ENCODE assay signal across 8 cellular contexts in genomic region chr11:65859134-65859811, GRCh38. TPM values are rescaled to one million over a fixed set of nuclear protein-coding genes. Genes with fewer than 3 reads are reported as not detected.
A peak's percentile ranks its signal among the peaks of the same experiment; 100 is the strongest.
DNase-seq lines count a peak whose midpoint lies in the region; ATAC-seq and TF ChIP-seq lines count a peak whose summit lies in the region.

No MANE protein-coding gene starts in this region.

- H3K9me3 ChIP-seq in left lung = no peaks in the 10 kb centered on the region

- no peaks in the 10 kb centered on the region for H3K9me3 Mint-ChIP-seq in dendritic cell treated with granulocyte-macrophage colony-stimulating factor and Interleukin-4, amounts not matched to agents 40 ng/mL and 50 ng/mL, for 4 days

- peak overlapping the region; percentile 78 to 96 for H3K4me3 ChIP-seq in left lung

- DNase-seq in NCI-H748 (lab: John Stamatoyannopoulos, UW; ENCODE audit: unreplicated experiment) (peak; percentile 99), left lung (peak; percentile 99 to 100)
- DNase-seq in activated CD4-positive, alpha-beta T cell treated with anti-CD3 and anti-CD28 coated beads, Interleukin-2, amount 50 U/mL, for 24 hours (ENCODE audit: low read depth in 1 of 2, low spot score in 1 of 2) = peak; percentile 87 to 95
- DNase-seq in stimulated activated CD4-positive, alpha-beta T cell treated with anti-CD3 and anti-CD28 coated beads, Interleukin-2, amount 100 ng/mL, for 4 hours (ENCODE audit: low read depth) = peak; percentile 96

- ATAC-seq in GM19395 (IDR thresholded peaks at IDR 0.05; ENCODE audit: unreplicated experiment) (peak; percentile 56), HG03558 (IDR thresholded peaks at IDR 0.05; ENCODE audit: extremely low read depth, unreplicated experiment) (peak; percentile 31), left lung (peak; percentile 75)

- peaks cover 6 to 47% of the 10 kb centered on the region in 2 donors for H3K36me3 ChIP-seq in left lung

- intact Hi-C loops in dendritic cell treated with granulocyte-macrophage colony-stimulating factor and Interleukin-4, amounts not matched to agents 40 ng/mL and 50 ng/mL, for 4 days (cut with micrococcal nuclease) = loop anchor here (2.0 kb wide), 1 partner anchor 26 kb away; the partner anchor contains the start of gene SNX32
- intact Hi-C loops in left lung (cut with DNase I) = no loop called here

- H3K4me3 Mint-ChIP-seq in dendritic cell treated with granulocyte-macrophage colony-stimulating factor and Interleukin-4, amounts not matched to agents 40 ng/mL and 50 ng/mL, for 4 days = peak overlapping the region; percentile 82

- peak overlapping the region; percentile 96 for H3K27ac Mint-ChIP-seq in dendritic cell treated with granulocyte-macrophage colony-stimulating factor and Interleukin-4, amounts not matched to agents 40 ng/mL and 50 ng/mL, for 4 days

- peaks cover 89% of the 10 kb centered on the region for H3K36me3 Mint-ChIP-seq in dendritic cell treated with granulocyte-macrophage colony-stimulating factor and Interleukin-4, amounts not matched to agents 40 ng/mL and 50 ng/mL, for 4 days (ENCODE audit: low read depth)

- TF ChIP-seq CTCF in C4-2B (conservative IDR thresholded peaks at IDR 0.05) (no peak), left lung (IDR thresholded peaks at IDR 0.05) (no peak)

- peaks cover 72% of the 10 kb centered on the region for H3K4me1 Mint-ChIP-seq in dendritic cell treated with granulocyte-macrophage colony-stimulating factor and Interleukin-4, amounts not matched to agents 40 ng/mL and 50 ng/mL, for 4 days (ENCODE audit: low read depth)

- H3K27me3 Mint-ChIP-seq in dendritic cell treated with granulocyte-macrophage colony-stimulating factor and Interleukin-4, amounts not matched to agents 40 ng/mL and 50 ng/mL, for 4 days = no peaks in the 10 kb centered on the region

- H3K27me3 ChIP-seq in left lung = no peaks in the 10 kb centered on the region

- peaks cover 19 to 73% of the 10 kb centered on the region in 2 donors for H3K4me1 ChIP-seq in left lung

- H3K27ac ChIP-seq in C4-2B = peak overlapping the region; percentile 98
- H3K27ac ChIP-seq in left lung = peak overlapping the region; percentile 95 to 99

RNA-seq across cellular contexts. Expression of gene MUS81, which starts 1.0 kb away (rescaled TPM):
- total RNA-seq in left lung = 10 to 100 TPM; 43.4 to 50.7 TPM

RNA-seq across cellular contexts. Expression of gene CFL1, which starts 1.3 kb away (rescaled TPM):
- 1,000 to 10,000 TPM in 1 of 2 donors, 100 to 1,000 TPM in 1; 790 to 1,162 TPM for total RNA-seq in left lung

RNA-seq across cellular contexts. Expression of gene EFEMP2, which starts 13.3 kb away (rescaled TPM):
- 100 to 1,000 TPM in 1 of 2 donors, 10 to 100 TPM in 1; 67.6 to 113 TPM for total RNA-seq in left lung

RNA-seq across cellular contexts. Expression of gene CTSW, which starts 20.4 kb away (rescaled TPM):
- 1 to 10 TPM; 5.8 to 9.1 TPM for total RNA-seq in left lung

RNA-seq across cellular contexts. Expression of gene SNX32, which starts 25.5 kb away (rescaled TPM):
- total RNA-seq in left lung = 1 to 10 TPM in 1 of 2 donors, under 1 TPM in 1; 0.24 to 1.9 TPM

Comparison
In these comparisons a context has a peak if more than half of its experiments do, and no peak if none do; other contexts are left out.
1. Peak in every context shown above with its lines: DNase-seq, ATAC-seq, H3K4me3 ChIP-seq and H3K27ac ChIP-seq.